In the genomic region with DNA sequence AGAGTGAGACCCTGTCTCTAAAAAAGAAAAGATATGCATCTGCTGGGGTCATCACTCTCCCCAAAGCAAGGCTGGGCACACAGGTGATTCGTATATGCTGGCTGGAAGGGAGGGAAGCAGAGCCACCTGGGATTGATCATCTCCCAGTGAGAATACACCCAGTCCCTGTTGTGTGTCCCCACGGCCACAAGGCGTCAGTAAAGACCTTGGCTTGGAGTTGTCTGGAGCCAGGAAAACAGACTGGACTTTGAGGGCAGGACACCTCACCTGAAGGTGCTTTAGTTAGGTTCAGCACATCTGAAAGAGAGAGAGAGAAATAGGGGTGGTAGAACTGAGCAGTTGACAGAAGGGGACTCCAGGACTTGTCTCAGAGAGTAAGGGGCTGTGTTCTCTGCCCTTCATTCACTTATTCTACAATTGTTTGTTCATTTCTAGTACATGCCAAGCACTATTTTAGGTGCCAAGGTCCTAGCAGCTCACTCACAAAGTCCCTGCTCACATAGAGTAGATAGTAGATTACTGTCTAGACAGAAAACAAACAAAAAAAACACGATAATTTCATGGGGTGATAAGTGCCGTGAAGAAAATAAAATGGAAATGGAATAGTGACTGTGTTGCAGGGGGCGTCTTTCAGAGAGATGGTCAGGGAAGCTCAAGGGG, we compare ENCODE assay signal across 7 cellular contexts.
DNase-seq lines count a peak whose midpoint lies in the region; ATAC-seq and TF ChIP-seq lines count a peak whose summit lies in the region.

No MANE protein-coding gene starts in this region.

- CTCF ChIA-PET in RWPE1 (lab: Yijun Ruan, JAX) = interaction anchor here (0.5 to 7.5 kb wide), 14 partner anchors 9 to 225 kb away, joined by 3 to 109 read pairs (median 3); no protein-coding TSS in a partner anchor

- DNase-seq in GM03348 (ENCODE audit: low spot score) (peak; percentile 88), MM.1S (peak; percentile 36), RWPE1 (ENCODE audit: low spot score) (peak; percentile 75), erythroblast (lab: John Stamatoyannopoulos, UW) (peak; percentile 46 to 68)
- DNase-seq in stimulated activated CD4-positive, alpha-beta T cell treated with anti-CD3 and anti-CD28 coated beads, Interleukin-12 subunit alpha, Interleukin-12 subunit beta, amount 100 ng/mL, for 4 hours = no peak

- H3K4me1 Mint-ChIP-seq in nephron = no peaks in the 10 kb centered on the region

- no peaks in the 10 kb centered on the region for H3K4me1 ChIP-seq in MM.1S (ENCODE audit: low read length)

- no peaks in the 10 kb centered on the region for H3K27me3 ChIP-seq in MM.1S (replicated peaks; ENCODE audit: insufficient read depth, low read length)

- no peak overlapping the region for H3K27ac Mint-ChIP-seq in nephron

- H3K36me3 Mint-ChIP-seq in nephron (ENCODE audit: low read depth) = no peaks in the 10 kb centered on the region

- no peak overlapping the region for H3K4me3 ChIP-seq in MM.1S (ENCODE audit: low read length)

- no peak overlapping the region for H3K4me3 Mint-ChIP-seq in nephron

- no peak overlapping the region for H3K27ac ChIP-seq in MM.1S (ENCODE audit: low read length)
- H3K27ac ChIP-seq in RWPE1 = no peak overlapping the region

- no peaks in the 10 kb centered on the region for H3K36me3 ChIP-seq in MM.1S (replicated peaks; ENCODE audit: insufficient read depth, low read length)

- no peak overlapping the region for H2AFZ ChIP-seq in MM.1S (ENCODE audit: low read length)

- POLR2A ChIA-PET in RWPE1 (lab: Yijun Ruan, JAX; ENCODE audit: low non-redundant PET) = no interaction called here

- H3K79me2 ChIP-seq in MM.1S (ENCODE audit: low read length) = no peaks in the 10 kb centered on the region

- no peak for TF ChIP-seq POLR2A in erythroblast (IDR thresholded peaks at IDR 0.05; ENCODE audit: low read length)

- H3K9me3 Mint-ChIP-seq in nephron = no peaks in the 10 kb centered on the region

- H3K9ac ChIP-seq in MM.1S (ENCODE audit: low read length) = no peak overlapping the region

- no peaks in the 10 kb centered on the region for H3K9me2 ChIP-seq in MM.1S (replicated peaks; ENCODE audit: insufficient read depth, low read length)

- TF ChIP-seq CTCF in MM.1S (IDR thresholded peaks at IDR 0.05; ENCODE audit: low read length) (peak; percentile 75), RWPE1 (conservative IDR thresholded peaks at IDR 0.05; ENCODE audit: low read depth) (peak; percentile 87), nephron (IDR thresholded peaks at IDR 0.05; ENCODE audit: unreplicated experiment in 3 of 3) (peak; percentile 70 to 91 (median 81))

- no peaks in the 10 kb centered on the region for H4K20me1 ChIP-seq in MM.1S (ENCODE audit: insufficient read depth, low read length)

- no peaks in the 10 kb centered on the region for H3F3A ChIP-seq in MM.1S (ENCODE audit: insufficient read depth, low read length)

- H3K27me3 Mint-ChIP-seq in nephron (ENCODE audit: low read depth) = peaks cover 5% of the 10 kb centered on the region

- no peaks in the 10 kb centered on the region for H3K9me3 ChIP-seq in MM.1S (replicated peaks; ENCODE audit: insufficient read depth, low read length)

- no peak overlapping the region for H3K4me2 ChIP-seq in MM.1S (ENCODE audit: low read depth, low read length)

- ATAC-seq in HG02798 (IDR thresholded peaks at IDR 0.05; ENCODE audit: poor library complexity, unreplicated experiment) = no peak
